Comparison of ENCODE assay signal across 39 cellular contexts in the genomic region with DNA sequence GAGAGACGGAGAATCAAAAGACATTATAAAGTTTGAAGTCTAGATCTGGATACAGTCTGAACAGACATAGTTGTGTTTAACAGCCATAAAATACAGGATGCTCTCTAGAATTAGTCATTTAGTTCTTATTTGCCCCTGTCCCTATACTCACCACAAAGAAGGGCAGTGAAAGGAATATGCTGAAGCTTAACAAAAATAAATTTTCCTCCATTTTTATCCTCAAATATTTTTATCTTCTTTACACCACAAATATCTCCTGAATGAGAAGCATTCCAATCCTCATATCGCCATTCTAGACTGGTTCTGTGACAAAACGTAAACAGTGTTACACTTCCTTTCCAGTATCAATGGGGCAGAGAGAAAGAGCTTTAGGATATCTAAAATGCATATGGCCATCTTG. TPM values are rescaled to one million over a fixed set of nuclear protein-coding genes. Genes with fewer than 3 reads are reported as not detected.
"Had no signal": no experiment of that assay in that cellular context is flagged by ENCODE, and none has a peak within 500 bp of the region (broad histone marks: within the 10 kb centered on the region; RNA-seq: fewer than 3 reads in every experiment).

No MANE protein-coding gene starts in this region.

- H3K4me3 Mint-ChIP-seq: activated CD4-positive, alpha-beta memory T cell treated with anti-CD3 and anti-CD28 coated beads for 36 hours; activated CD4-positive, alpha-beta T cell treated with anti-CD3 and anti-CD28 coated beads for 36 hours; activated CD4-positive, alpha-beta T cell treated with anti-CD3 and anti-CD28 coated beads, Interleukin-2, amount 10 ng/mL, durations not matched to agents 24 days and 14 days; activated CD8-positive, alpha-beta memory T cell treated with anti-CD3 and anti-CD28 coated beads, Interleukin-2, amount 10 ng/mL, durations not matched to agents 7 days and 5 days; activated CD8-positive, alpha-beta T cell treated with anti-CD3 and anti-CD28 coated beads, Interleukin-2, amount 10 ng/mL, durations not matched to agents 7 days and 5 days; activated naive CD4-positive, alpha-beta T cell treated with anti-CD3 and anti-CD28 coated beads for 36 hours; activated naive CD4-positive, alpha-beta T cell treated with anti-CD3 and anti-CD28 coated beads, Interleukin-2, amount 50 U/mL, for 24 hours; activated naive CD8-positive, alpha-beta T cell treated with anti-CD3 and anti-CD28 coated beads for 36 hours; activated naive CD8-positive, alpha-beta T cell treated with anti-CD3 and anti-CD28 coated beads, Interleukin-2, amount 50 U/mL, for 24 hours; activated T-helper 1 cell treated with anti-CD3 and anti-CD28 coated beads, Interleukin-12 subunit alpha, Interleukin-12 subunit beta, Interleukin-2, Interleukin-4 antibody, amounts not matched to agents 30 ng/mL and 10 ng/mL and 1 ng/mL, durations not matched to agents 14 hours and 24 hours and 36 hours; effector memory CD8-positive, alpha-beta T cell had no signal

- H3K9me3 Mint-ChIP-seq: activated CD4-positive, alpha-beta memory T cell treated with anti-CD3 and anti-CD28 coated beads for 36 hours; activated CD4-positive, alpha-beta T cell treated with anti-CD3 and anti-CD28 coated beads, Interleukin-2, amount 10 ng/mL, durations not matched to agents 24 days and 14 days; activated naive CD4-positive, alpha-beta T cell treated with anti-CD3 and anti-CD28 coated beads for 36 hours; activated naive CD4-positive, alpha-beta T cell treated with anti-CD3 and anti-CD28 coated beads, Interleukin-2, amount 50 U/mL, for 24 hours; activated naive CD8-positive, alpha-beta T cell treated with anti-CD3 and anti-CD28 coated beads for 36 hours; activated naive CD8-positive, alpha-beta T cell treated with anti-CD3 and anti-CD28 coated beads, Interleukin-2, amount 50 U/mL, for 24 hours; activated T-helper 1 cell treated with anti-CD3 and anti-CD28 coated beads, Interleukin-12 subunit alpha, Interleukin-12 subunit beta, Interleukin-2, Interleukin-4 antibody, amounts not matched to agents 30 ng/mL and 10 ng/mL and 1 ng/mL, durations not matched to agents 14 hours and 24 hours and 36 hours; activated T-helper 2 cell treated with anti-CD3 and anti-CD28 coated beads, Interferon-gamma antibody, Interleukin-2, Interleukin-4, amounts not matched to agents 10 μg/mL and 5 μg/mL and 100 μg/mL, durations not matched to agents 14 hours and 24 hours and 36 hours; effector memory CD8-positive, alpha-beta T cell had no signal

- DNase-seq: activated CD4-positive, alpha-beta memory T cell treated with anti-CD3 and anti-CD28 coated beads for 36 hours; activated CD4-positive, alpha-beta T cell treated with anti-CD3 and anti-CD28 coated beads for 36 hours; activated CD4-positive, alpha-beta T cell treated with anti-CD3 and anti-CD28 coated beads, Interleukin-2, amount 10 ng/mL, durations not matched to agents 24 days and 14 days; activated CD4-positive, CD25-positive, alpha-beta regulatory T cell; activated CD4-positive, CD25-positive, alpha-beta regulatory T cell treated with anti-CD3 and anti-CD28 coated beads, Interleukin-2, amount 50 U/mL, for 72 hours; activated CD8-positive, alpha-beta memory T cell treated with anti-CD3 and anti-CD28 coated beads, Interleukin-2, amount 10 ng/mL, durations not matched to agents 7 days and 5 days; activated CD8-positive, alpha-beta memory T cell treated with anti-CD3 and anti-CD28 coated beads, Interleukin-2, amount 50 U/mL, for 4 hours; activated CD8-positive, alpha-beta T cell treated with anti-CD3 and anti-CD28 coated beads, Interleukin-2, amount 10 ng/mL, durations not matched to agents 7 days and 5 days; activated effector memory CD4-positive, alpha-beta T cell treated with anti-CD3 and anti-CD28 coated beads, Interleukin-2, amount 50 U/mL, for 16 hours; activated naive CD4-positive, alpha-beta T cell treated with anti-CD3 and anti-CD28 coated beads for 36 hours; activated naive CD8-positive, alpha-beta T cell treated with anti-CD3 and anti-CD28 coated beads for 36 hours; activated naive CD8-positive, alpha-beta T cell treated with anti-CD3 and anti-CD28 coated beads, Interleukin-2, amount 50 U/mL, for 24 hours; activated T-cell treated with anti-CD3 and anti-CD28 coated beads, Interleukin-2, amount 50 U/mL, for 1 hour; activated T-cell treated with anti-CD3 and anti-CD28 coated beads, Interleukin-2, amount 50 U/mL, for 48 hours; adrenal gland; amygdala; aorta; body of pancreas; caudate nucleus; cortex of kidney; dermis blood vessel endothelial cell; effector CD4-positive, alpha-beta T cell; effector memory CD8-positive, alpha-beta T cell; esophagus squamous epithelium; foreskin melanocyte; T-helper 2 cell had no signal

- FAIRE-seq: colon had no signal

- H3K4me1 Mint-ChIP-seq: activated CD4-positive, alpha-beta T cell treated with anti-CD3 and anti-CD28 coated beads for 36 hours; activated CD4-positive, alpha-beta T cell treated with anti-CD3 and anti-CD28 coated beads, Interleukin-2, amount 10 ng/mL, durations not matched to agents 24 days and 14 days; activated CD8-positive, alpha-beta memory T cell treated with anti-CD3 and anti-CD28 coated beads, Interleukin-2, amount 10 ng/mL, durations not matched to agents 7 days and 5 days; activated naive CD4-positive, alpha-beta T cell treated with anti-CD3 and anti-CD28 coated beads, Interleukin-2, amount 50 U/mL, for 24 hours; activated naive CD8-positive, alpha-beta T cell treated with anti-CD3 and anti-CD28 coated beads for 36 hours; activated naive CD8-positive, alpha-beta T cell treated with anti-CD3 and anti-CD28 coated beads, Interleukin-2, amount 50 U/mL, for 24 hours had no signal

- H3K4me3 ChIP-seq: adrenal gland, body of pancreas, esophagus squamous epithelium, gastroesophageal sphincter had no signal

- H3K36me3 Mint-ChIP-seq: activated CD4-positive, alpha-beta memory T cell treated with anti-CD3 and anti-CD28 coated beads for 36 hours; activated CD8-positive, alpha-beta memory T cell treated with anti-CD3 and anti-CD28 coated beads, Interleukin-2, amount 10 ng/mL, durations not matched to agents 7 days and 5 days; activated naive CD4-positive, alpha-beta T cell treated with anti-CD3 and anti-CD28 coated beads, Interleukin-2, amount 50 U/mL, for 24 hours; activated naive CD8-positive, alpha-beta T cell treated with anti-CD3 and anti-CD28 coated beads for 36 hours had no signal

- H3K27ac Mint-ChIP-seq: activated CD4-positive, alpha-beta memory T cell treated with anti-CD3 and anti-CD28 coated beads for 36 hours; activated CD4-positive, alpha-beta T cell treated with anti-CD3 and anti-CD28 coated beads for 36 hours; activated CD4-positive, alpha-beta T cell treated with anti-CD3 and anti-CD28 coated beads, Interleukin-2, amount 10 ng/mL, durations not matched to agents 24 days and 14 days; activated CD8-positive, alpha-beta memory T cell treated with anti-CD3 and anti-CD28 coated beads, Interleukin-2, amount 10 ng/mL, durations not matched to agents 7 days and 5 days; activated CD8-positive, alpha-beta T cell treated with anti-CD3 and anti-CD28 coated beads, Interleukin-2, amount 10 ng/mL, durations not matched to agents 7 days and 5 days; activated naive CD4-positive, alpha-beta T cell treated with anti-CD3 and anti-CD28 coated beads for 36 hours; activated naive CD4-positive, alpha-beta T cell treated with anti-CD3 and anti-CD28 coated beads, Interleukin-2, amount 50 U/mL, for 24 hours; activated naive CD8-positive, alpha-beta T cell treated with anti-CD3 and anti-CD28 coated beads for 36 hours; activated naive CD8-positive, alpha-beta T cell treated with anti-CD3 and anti-CD28 coated beads, Interleukin-2, amount 50 U/mL, for 24 hours; activated T-helper 1 cell treated with anti-CD3 and anti-CD28 coated beads, Interleukin-12 subunit alpha, Interleukin-12 subunit beta, Interleukin-2, Interleukin-4 antibody, amounts not matched to agents 30 ng/mL and 10 ng/mL and 1 ng/mL, durations not matched to agents 14 hours and 24 hours and 36 hours; activated T-helper 2 cell treated with anti-CD3 and anti-CD28 coated beads, Interferon-gamma antibody, Interleukin-2, Interleukin-4, amounts not matched to agents 10 μg/mL and 5 μg/mL and 100 μg/mL, durations not matched to agents 14 hours and 24 hours and 36 hours; effector memory CD8-positive, alpha-beta T cell had no signal

- H3K36me3 ChIP-seq: adrenal gland, esophagus squamous epithelium, gastroesophageal sphincter had no signal

- ATAC-seq: activated CD4-positive, alpha-beta T cell treated with anti-CD3 and anti-CD28 coated beads for 36 hours; activated CD8-positive, alpha-beta memory T cell treated with anti-CD3 and anti-CD28 coated beads, Interleukin-2, amount 10 ng/mL, durations not matched to agents 7 days and 5 days; activated CD8-positive, alpha-beta T cell treated with anti-CD3 and anti-CD28 coated beads, Interleukin-2, amount 10 ng/mL, durations not matched to agents 7 days and 5 days; activated naive CD8-positive, alpha-beta T cell treated with anti-CD3 and anti-CD28 coated beads, Interleukin-2, amount 50 U/mL, for 24 hours; body of pancreas; effector memory CD8-positive, alpha-beta T cell; gastroesophageal sphincter had no signal

- H3K9me3 ChIP-seq: adrenal gland, body of pancreas, esophagus squamous epithelium, gastroesophageal sphincter had no signal

- H3K27ac ChIP-seq: adrenal gland, body of pancreas, epithelial cell of prostate, esophagus squamous epithelium, gastroesophageal sphincter had no signal

- H3K27me3 ChIP-seq: adrenal gland, body of pancreas, esophagus squamous epithelium, gastroesophageal sphincter had no signal

- H3K4me1 ChIP-seq: adrenal gland, body of pancreas, esophagus squamous epithelium, gastroesophageal sphincter had no signal

RNA-seq across cellular contexts. Expression of gene OR9A2, which starts 1.6 kb away (rescaled TPM):
- total RNA-seq: activated CD4-positive, alpha-beta memory T cell treated with anti-CD3 and anti-CD28 coated beads for 36 hours; activated CD4-positive, alpha-beta T cell treated with anti-CD3 and anti-CD28 coated beads for 36 hours; activated CD4-positive, alpha-beta T cell treated with anti-CD3 and anti-CD28 coated beads, Interleukin-2, amount 10 ng/mL, durations not matched to agents 24 days and 14 days; activated CD8-positive, alpha-beta memory T cell treated with anti-CD3 and anti-CD28 coated beads for 36 hours; activated CD8-positive, alpha-beta memory T cell treated with anti-CD3 and anti-CD28 coated beads, Interleukin-2, amount 10 ng/mL, durations not matched to agents 7 days and 5 days; activated CD8-positive, alpha-beta T cell treated with anti-CD3 and anti-CD28 coated beads, Interleukin-2, amount 10 ng/mL, durations not matched to agents 7 days and 5 days; activated naive CD4-positive, alpha-beta T cell treated with anti-CD3 and anti-CD28 coated beads for 36 hours; activated naive CD8-positive, alpha-beta T cell treated with anti-CD3 and anti-CD28 coated beads for 36 hours; activated T-helper 1 cell treated with anti-CD3 and anti-CD28 coated beads, Interleukin-12 subunit alpha, Interleukin-12 subunit beta, Interleukin-2, Interleukin-4 antibody, amounts not matched to agents 30 ng/mL and 10 ng/mL and 1 ng/mL, durations not matched to agents 14 hours and 24 hours and 36 hours; adrenal gland; body of pancreas; chondrocyte; dermis blood vessel endothelial cell; esophagus squamous epithelium; fibroblast of lung; fibroblast of villous mesenchyme; gastroesophageal sphincter; T-helper 1 cell treated with Interleukin-12 subunit alpha and Interleukin-12 subunit beta and Interleukin-4 antibody, amounts not matched to agents 30 ng/mL and 1 ng/mL, for 36 hours had no signal
- polyA plus RNA-seq: adrenal gland, aorta, esophagus, fibroblast of lung had no signal

RNA-seq across cellular contexts. Expression of gene OR6V1, which starts 26.8 kb away (rescaled TPM):
- total RNA-seq: activated CD4-positive, alpha-beta memory T cell treated with anti-CD3 and anti-CD28 coated beads for 36 hours; activated CD4-positive, alpha-beta T cell treated with anti-CD3 and anti-CD28 coated beads for 36 hours; activated CD4-positive, alpha-beta T cell treated with anti-CD3 and anti-CD28 coated beads, Interleukin-2, amount 10 ng/mL, durations not matched to agents 24 days and 14 days; activated CD8-positive, alpha-beta memory T cell treated with anti-CD3 and anti-CD28 coated beads for 36 hours; activated CD8-positive, alpha-beta memory T cell treated with anti-CD3 and anti-CD28 coated beads, Interleukin-2, amount 10 ng/mL, durations not matched to agents 7 days and 5 days; activated CD8-positive, alpha-beta T cell treated with anti-CD3 and anti-CD28 coated beads, Interleukin-2, amount 10 ng/mL, durations not matched to agents 7 days and 5 days; activated naive CD4-positive, alpha-beta T cell treated with anti-CD3 and anti-CD28 coated beads for 36 hours; activated naive CD8-positive, alpha-beta T cell treated with anti-CD3 and anti-CD28 coated beads for 36 hours; activated T-helper 1 cell treated with anti-CD3 and anti-CD28 coated beads, Interleukin-12 subunit alpha, Interleukin-12 subunit beta, Interleukin-2, Interleukin-4 antibody, amounts not matched to agents 30 ng/mL and 10 ng/mL and 1 ng/mL, durations not matched to agents 14 hours and 24 hours and 36 hours; activated T-helper 2 cell treated with anti-CD3 and anti-CD28 coated beads, Interferon-gamma antibody, Interleukin-2, Interleukin-4, amounts not matched to agents 10 μg/mL and 5 μg/mL and 100 μg/mL, durations not matched to agents 14 hours and 24 hours and 36 hours; adrenal gland; aorta; body of pancreas; chondrocyte; dermis blood vessel endothelial cell; esophagus squamous epithelium; fibroblast of lung; fibroblast of villous mesenchyme; gastroesophageal sphincter; glomerular endothelial cell; T-helper 1 cell treated with Interleukin-12 subunit alpha and Interleukin-12 subunit beta and Interleukin-4 antibody, amounts not matched to agents 30 ng/mL and 1 ng/mL, for 36 hours had no signal
- polyA plus RNA-seq: adrenal gland, aorta, esophagus, fibroblast of lung had no signal
